In genomic region chr11:74642912-74643311, GRCh38 we compare ENCODE assay signal across 23 cellular contexts. TPM values are rescaled to one million over a fixed set of nuclear protein-coding genes. Genes with fewer than 3 reads are reported as not detected.
DNase-seq lines count a peak whose midpoint lies in the region; ATAC-seq, FAIRE-seq and TF ChIP-seq lines count a peak whose summit lies in the region.
"Had no signal": no experiment of that assay in that cellular context is flagged by ENCODE, and none has a peak within 500 bp of the region (broad histone marks: within the 10 kb centered on the region; RNA-seq: fewer than 3 reads in every experiment).

No MANE protein-coding gene starts in this region.

- CTCF ChIA-PET in K562 (lab: Yijun Ruan, JAX; ENCODE audit: low intra/inter-chr PET ratio), result interaction anchor here (0.9 kb wide), 1 partner anchor 605 kb away, joined by 3 read pairs; no protein-coding TSS in a partner anchor

- H3K4me2 ChIP-seq in K562 (ENCODE audit: insufficient read depth, low read length), result no peak overlapping the region
- H3K4me2 ChIP-seq: GM23338 had no signal

- WGBS in K562 (ENCODE audit: insufficient coverage, low coverage, missing lambda C conversion rate), result 76% methylated on average over 5 of the region's 5 CpGs

- H3K9me3 ChIP-seq in K562 (replicated peaks; ENCODE audit: control insufficient read depth, insufficient read depth, low read depth, low read length) (no peaks in the 10 kb centered on the region), muscle layer of colon (ENCODE audit: low read length) (no peaks in the 10 kb centered on the region), stomach smooth muscle (ENCODE audit: control insufficient read depth in 2 of 2, low read length in 2 of 2) (no peaks in the 10 kb centered on the region)

- H2AFZ ChIP-seq in K562 (ENCODE audit: low read depth, low read length), result no peak overlapping the region
- H2AFZ ChIP-seq: GM23338 had no signal

- H3K79me2 ChIP-seq in K562 (ENCODE audit: control insufficient read depth, insufficient read depth, low read length), result no peaks in the 10 kb centered on the region

- intact Hi-C loops in K562 (cut with micrococcal nuclease), result no loop called here

- H3K36me3 ChIP-seq in K562 (ENCODE audit: control insufficient read depth, insufficient read depth, low read length) (peaks cover 55% of the 10 kb centered on the region), muscle layer of colon (ENCODE audit: insufficient read depth, low read length) (peaks cover 9% of the 10 kb centered on the region), stomach smooth muscle (ENCODE audit: control insufficient read depth in 2 of 2, insufficient read depth in 2 of 2, low read length in 2 of 2) (peaks cover 5 to 8% of the 10 kb centered on the region in 2 donors)

- no peak overlapping the region for H3K4me3 Mint-ChIP-seq in T-helper 1 cell treated with Interleukin-12 subunit alpha and Interleukin-12 subunit beta and Interleukin-4 antibody, amounts not matched to agents 30 μg/mL and 1 μg/mL, for 36 hours
- H3K4me3 Mint-ChIP-seq in activated naive CD8-positive, alpha-beta T cell treated with anti-CD3 and anti-CD28 coated beads for 36 hours, result no peak overlapping the region
- H3K4me3 Mint-ChIP-seq: GM23338, H9, HFFc6 had no signal

- TF ChIP-seq RAD21 in K562 (CRISPR knock-in tag; conservative IDR thresholded peaks at IDR 0.05 in 1 of 2, IDR thresholded peaks at IDR 0.05 in 1 of 2), result no peak

- in situ Hi-C loops in K562 (cut with MboI), result no loop called here

- H3K9me1 ChIP-seq in K562 (ENCODE audit: control insufficient read depth, insufficient read depth, low read length), result no peaks in the 10 kb centered on the region

- H3K9me3 Mint-ChIP-seq in T-helper 1 cell treated with Interleukin-12 subunit alpha and Interleukin-12 subunit beta and Interleukin-4 antibody, amounts not matched to agents 30 μg/mL and 1 μg/mL, for 36 hours, result no peaks in the 10 kb centered on the region
- H3K9me3 Mint-ChIP-seq in activated naive CD8-positive, alpha-beta T cell treated with anti-CD3 and anti-CD28 coated beads for 36 hours, result no peaks in the 10 kb centered on the region
- H3K9me3 Mint-ChIP-seq: GM23338, H9, HFFc6 had no signal

- H3K27me3 Mint-ChIP-seq in T-helper 1 cell treated with Interleukin-12 subunit alpha and Interleukin-12 subunit beta and Interleukin-4 antibody, amounts not matched to agents 30 μg/mL and 1 μg/mL, for 36 hours (ENCODE audit: low read depth), result no peaks in the 10 kb centered on the region
- no peaks in the 10 kb centered on the region for H3K27me3 Mint-ChIP-seq in activated naive CD8-positive, alpha-beta T cell treated with anti-CD3 and anti-CD28 coated beads for 36 hours

- POLR2A ChIA-PET in K562 (lab: Yijun Ruan, JAX), result interaction anchor here (1.1 to 1.8 kb wide), 2 partner anchors 10 to 197 kb away, joined by 3 to 5 read pairs; no protein-coding TSS in a partner anchor

- peak; percentile 56; the same call in 1 of the 2 replicates for TF ChIP-seq EP300 in K562 (IDR thresholded peaks at IDR 0.05; ENCODE audit: low read length)

- ATAC-seq in K562, result no peak
- ATAC-seq: GM23338 had no signal

- no peak overlapping the region for H3K4me3 ChIP-seq in K562
- no peak overlapping the region for H3K4me3 ChIP-seq in muscle layer of colon (ENCODE audit: low read depth in 1 of 2, low read length in 2 of 2)
- H3K4me3 ChIP-seq in stomach smooth muscle (ENCODE audit: low read length in 2 of 2), result no peak overlapping the region
- H3K4me3 ChIP-seq: GM23338 had no signal

- H3K4me1 ChIP-seq in K562 (replicated peaks in 1 of 2; ENCODE audit: control insufficient read depth in 2 of 2, insufficient read depth in 2 of 2, low read length in 2 of 2) (peaks cover 0 to 41% of the 10 kb centered on the region in 2 experiments), muscle layer of colon (ENCODE audit: insufficient read depth, low read length) (peaks cover 70% of the 10 kb centered on the region), stomach smooth muscle (ENCODE audit: control insufficient read depth, insufficient read depth, low read length) (peaks cover 22% of the 10 kb centered on the region)

- peaks cover 35% of the 10 kb centered on the region for H3K36me3 Mint-ChIP-seq in T-helper 1 cell treated with Interleukin-12 subunit alpha and Interleukin-12 subunit beta and Interleukin-4 antibody, amounts not matched to agents 30 μg/mL and 1 μg/mL, for 36 hours (ENCODE audit: low read depth)
- H3K36me3 Mint-ChIP-seq in activated naive CD8-positive, alpha-beta T cell treated with anti-CD3 and anti-CD28 coated beads for 36 hours, result peaks cover 40% of the 10 kb centered on the region

- H4K20me1 ChIP-seq in K562 (replicated peaks; ENCODE audit: control insufficient read depth, insufficient read depth, low read length), result 0 out of 2 replicates have a peak, but pooled peaks cover 3% of the 10 kb centered on the region

- no peaks in the 10 kb centered on the region for H3K4me1 Mint-ChIP-seq in T-helper 1 cell treated with Interleukin-12 subunit alpha and Interleukin-12 subunit beta and Interleukin-4 antibody, amounts not matched to agents 30 μg/mL and 1 μg/mL, for 36 hours (ENCODE audit: low read depth)
- no peaks in the 10 kb centered on the region for H3K4me1 Mint-ChIP-seq in activated naive CD8-positive, alpha-beta T cell treated with anti-CD3 and anti-CD28 coated beads for 36 hours

- H3K27ac ChIP-seq in K562 (ENCODE audit: extremely low read depth, low read depth, low read length) (no peak overlapping the region), muscle layer of colon (ENCODE audit: low read depth, low read length) (peak overlapping the region; percentile 92), stomach smooth muscle (ENCODE audit: low read length) (peak overlapping the region; percentile 89)

- no TSS peak for BruUV-seq in K562 (replicated peaks; lab: Mats Ljungman, UMichigan)

- no peak for FAIRE-seq in K562 (lab: Jason Lieb, UNC)
- FAIRE-seq: GM12891 had no signal

- TF ChIP-seq POLR2A in K562 (conservative IDR thresholded peaks at IDR 0.05), result no peak

- peak overlapping the region; percentile 8 for H3K27ac Mint-ChIP-seq in T-helper 1 cell treated with Interleukin-12 subunit alpha and Interleukin-12 subunit beta and Interleukin-4 antibody, amounts not matched to agents 30 μg/mL and 1 μg/mL, for 36 hours
- H3K27ac Mint-ChIP-seq in activated naive CD8-positive, alpha-beta T cell treated with anti-CD3 and anti-CD28 coated beads for 36 hours, result no peak overlapping the region
- H3K27ac Mint-ChIP-seq: GM23338, H9, HFFc6 had no signal

- TF ChIP-seq CTCF in K562 (IDR thresholded peaks at IDR 0.05 in 2 of 3, conservative IDR thresholded peaks at IDR 0.05 in 1 of 3; ENCODE audit: insufficient read depth in 2 of 3, low read depth in 1 of 3, low read length in 3 of 3), result no peak

- H3K27me3 ChIP-seq in K562 (ENCODE audit: control insufficient read depth in 2 of 2, insufficient read depth in 2 of 2, low read length in 2 of 2), result no peaks in the 10 kb centered on the region
- no peaks in the 10 kb centered on the region for H3K27me3 ChIP-seq in muscle layer of colon (ENCODE audit: control insufficient read depth in 1 of 2, insufficient read depth in 2 of 2, low read length in 2 of 2)
- H3K27me3 ChIP-seq in stomach smooth muscle (ENCODE audit: control insufficient read depth in 1 of 2, insufficient read depth in 2 of 2, low read length in 2 of 2), result no peaks in the 10 kb centered on the region

- no peak for DNase-seq in T-helper 1 cell
- peak in 1 of 4 experiments; percentile 12 for DNase-seq in K562 (ENCODE audit: extremely low read depth in 1 of 4, low spot score in 3 of 4)
- no peak for DNase-seq in NCI-H1092 (lab: John Stamatoyannopoulos, UW)
- no peak for DNase-seq in activated naive CD8-positive, alpha-beta T cell treated with anti-CD3 and anti-CD28 coated beads for 36 hours
- DNase-seq in NCI-H187 treated with DMSO at 0.1 percent for 48 hours (lab: John Stamatoyannopoulos, UW), result no peak
- DNase-seq: 8988T, ACHN, Calu3, DMS79 treated with DMSO at 0.1 percent for 48 hours, GF-D8, H9, HFFc6, NCI-H1105 treated with DMSO at 0.1 percent for 48 hours, NCI-H2081, NCI-H2227 treated with DMSO at 0.1 percent for 48 hours, NCI-H526 treated with DMSO at 0.1 percent for 48 hours, Right ventricle myocardium superior, RPMI8226 had no signal

- H3K9ac ChIP-seq in K562 (ENCODE audit: insufficient read depth in 1 of 2, low read depth in 2 of 2, low read length in 2 of 2), result no peak overlapping the region
- no peak overlapping the region for H3K9ac ChIP-seq in muscle layer of colon (ENCODE audit: low read length)
- H3K9ac ChIP-seq in stomach smooth muscle (ENCODE audit: low read length in 2 of 2), result peak overlapping the region in 1 of 2 donors; percentile 53

TF ChIP-seq in K562, 482 proteins besides CTCF, POLR2A, EP300 and RAD21 (continues in another document):
- TF ChIP-seq HDAC8 (tag; IDR thresholded peaks at IDR 0.05), result no peak

RNA-seq across cellular contexts. Expression of gene POLD3, which starts 50.5 kb away (rescaled TPM):
- total RNA-seq in K562 (2011; cell fraction: chromatin; rRNA removed; ENCODE audit: low replicate concordance), result 24.4 and 43.5 TPM in 2 replicates
- 6.7 and 11.4 TPM in 2 replicates for total RNA-seq in K562 (2011; cell fraction: nucleolus; rRNA removed)
- total RNA-seq in K562 (2011; cell fraction: nucleoplasm; rRNA removed), result 21.4 and 33.4 TPM in 2 replicates
- total RNA-seq in K562 (2014; rRNA removed), result 10.6 and 11.9 TPM in 2 replicates
- 21.6 and 26.1 TPM in 2 replicates for total RNA-seq in K562 (2014; rRNA removed; fragmentation: Illumina TruSeq; extraction: Trizol)
- 22.4 and 24.6 TPM in 2 replicates for total RNA-seq in K562 (2015; rRNA removed; fragmentation: Illumina TruSeq; extraction: Trizol)
- total RNA-seq in K562 (2021), result 20.9 and 22.1 TPM in 2 replicates
- 36.9 and 40.1 TPM in 2 replicates for polyA plus RNA-seq in K562 (2011; rRNA removed)
- polyA plus RNA-seq in K562 (2011; cell fraction: cytosol; rRNA removed), result 12.5 and 13.1 TPM in 2 replicates
- polyA plus RNA-seq in K562 (2011; cell fraction: nucleus; rRNA removed), result 45.2 and 49.2 TPM in 2 replicates
- 13.1 and 17.4 TPM in 2 replicates for polyA plus RNA-seq in K562 (2012)
- 21.6 and 25.2 TPM in 2 replicates for polyA plus RNA-seq in K562 (2014; fragmentation: Illumina TruSeq; extraction: Trizol)
- 10 to 100 TPM; 27.2 to 28.6 TPM for polyA plus RNA-seq in K562 (2014; fragmentation: Nextera tagmentation; extraction: Ambion mirVana)
- 19.5 and 20.8 TPM in 2 replicates for polyA plus RNA-seq in K562 (2014; rRNA removed)
- 31.6 and 36.8 TPM in 2 replicates for polyA minus RNA-seq in K562 (2011; rRNA and poly(A)+ RNA removed)
- 6.3 and 11.5 TPM in 2 replicates for polyA minus RNA-seq in K562 (2011; cell fraction: cytosol; rRNA and poly(A)+ RNA removed)
- 16.2 and 25.9 TPM in 2 replicates for polyA minus RNA-seq in K562 (2011; cell fraction: nucleus; rRNA and poly(A)+ RNA removed)
- total RNA-seq in activated naive CD8-positive, alpha-beta T cell treated with anti-CD3 and anti-CD28 coated beads for 36 hours, result 10 to 100 TPM; 68.4 to 71.3 TPM
